In the genomic region with DNA sequence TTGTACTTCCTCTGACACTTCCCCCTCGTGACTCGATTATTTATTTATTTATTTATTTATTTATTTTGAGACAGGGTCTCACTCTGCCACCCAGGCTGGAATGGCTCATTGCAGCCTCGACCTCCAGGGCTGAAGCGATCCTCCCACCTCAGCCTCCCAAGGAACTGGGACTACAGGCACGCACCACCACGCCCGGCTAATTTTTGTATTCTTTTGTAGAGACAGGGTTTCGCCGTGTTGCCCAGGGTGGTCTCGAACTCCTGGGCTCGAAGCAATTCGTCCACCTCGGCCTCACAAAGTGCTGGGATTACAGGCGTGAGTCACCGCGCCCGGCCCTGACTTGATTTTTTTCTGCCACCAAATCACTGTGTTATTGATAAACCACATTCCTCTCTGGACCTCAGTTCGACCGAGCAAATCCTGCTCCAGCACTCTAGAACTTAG, we compare ENCODE assay signal across 8 cellular contexts. TPM values are rescaled to one million over a fixed set of nuclear protein-coding genes. Genes with fewer than 3 reads are reported as not detected.
DNase-seq lines count a peak whose midpoint lies in the region; ATAC-seq and TF ChIP-seq lines count a peak whose summit lies in the region.

No MANE protein-coding gene starts in this region.

- H3K9ac ChIP-seq in skeletal muscle tissue (ENCODE audit: low read depth in 1 of 3, low read length in 3 of 3), result peak overlapping the region; percentile 75 to 95 (median 95)

- H3K4me1 ChIP-seq in SJSA1 (replicated peaks) (peaks cover 37% of the 10 kb centered on the region), skeletal muscle tissue (ENCODE audit: control insufficient read depth in 3 of 3, insufficient read depth in 3 of 3, low read length in 3 of 3) (peaks cover 44 to 49% (median 45%) of the 10 kb centered on the region in 3 donors)

- ATAC-seq in GM19455 (IDR thresholded peaks at IDR 0.05; ENCODE audit: unreplicated experiment) (peak; percentile 1), HG03521 (IDR thresholded peaks at IDR 0.05; ENCODE audit: unreplicated experiment) (no peak), HG03460 (IDR thresholded peaks at IDR 0.05; ENCODE audit: unreplicated experiment) (no peak)

- H3K27ac ChIP-seq in SJSA1 (peak overlapping the region; percentile 89), skeletal muscle tissue (ENCODE audit: low read depth, low read length) (peak overlapping the region; percentile 75)

- no peaks in the 10 kb centered on the region for H3K9me3 ChIP-seq in SJSA1 (replicated peaks)
- no peaks in the 10 kb centered on the region for H3K9me3 ChIP-seq in skeletal muscle tissue (ENCODE audit: control insufficient read depth in 3 of 3, low read length in 3 of 3)

- DNase-seq in SJSA1 (ENCODE audit: low read depth in 1 of 2, low spot score in 2 of 2) (peak in 1 of 2 experiments; percentile 85), fibroblast of villous mesenchyme (ENCODE audit: low read depth) (no peak), mucosa of gallbladder (ENCODE audit: low spot score) (no peak)
- no peak for DNase-seq in activated CD4-positive, alpha-beta T cell treated with anti-CD3 and anti-CD28 coated beads for 1 hour

- no peak for TF ChIP-seq CTCF in fibroblast of villous mesenchyme (IDR thresholded peaks at IDR 0.05; ENCODE audit: insufficient read depth, low read depth, low read length)

- H3K27me3 ChIP-seq in SJSA1 (replicated peaks), result no peaks in the 10 kb centered on the region
- H3K27me3 ChIP-seq in skeletal muscle tissue (ENCODE audit: control insufficient read depth in 3 of 3, insufficient read depth in 3 of 3, low read length in 3 of 3), result peaks cover 6 to 41% (median 29%) of the 10 kb centered on the region in 3 donors

- peaks cover 76% of the 10 kb centered on the region for H3K36me3 ChIP-seq in SJSA1
- peaks cover 25 to 36% (median 25%) of the 10 kb centered on the region in 3 donors for H3K36me3 ChIP-seq in skeletal muscle tissue (ENCODE audit: control insufficient read depth in 3 of 3, insufficient read depth in 3 of 3, low read length in 3 of 3)

- H3K4me3 ChIP-seq in SJSA1 (peak overlapping the region; percentile 77), fibroblast of villous mesenchyme (ENCODE audit: low read depth, low read length) (peak overlapping the region; percentile 97), skeletal muscle tissue (ENCODE audit: low read length in 3 of 3) (peak overlapping the region; percentile 83 to 99 (median 99))

RNA-seq across cellular contexts. Expression of a gene that starts 0.8 kb away (rescaled TPM):
- total RNA-seq in SJSA1 (2014; rRNA removed; shearing (Covaris generic)), result 591 and 789 TPM in 2 replicates
- 336 and 532 TPM in 2 replicates for total RNA-seq in fibroblast of villous mesenchyme
- total RNA-seq in skeletal muscle tissue, result 880 TPM
- 1,157 TPM for total RNA-seq in mucosa of gallbladder

RNA-seq across cellular contexts. Expression of a gene that starts 1.3 kb away (rescaled TPM):
- total RNA-seq in SJSA1 (2014; rRNA removed; shearing (Covaris generic)), result 1,039 and 1,435 TPM in 2 replicates
- total RNA-seq in fibroblast of villous mesenchyme (148 and 185 TPM in 2 replicates), skeletal muscle tissue (44.9 TPM), mucosa of gallbladder (70.2 TPM)

RNA-seq across cellular contexts. Expression of a gene that starts 7.0 kb away (rescaled TPM):
- 1.6 TPM in 1 of 2 replicates, not detected in the other for total RNA-seq in SJSA1 (2014; rRNA removed; shearing (Covaris generic))
- total RNA-seq in fibroblast of villous mesenchyme, result 6.1 and 8.2 TPM in 2 replicates
- total RNA-seq in skeletal muscle tissue, result 1.6 TPM
- 6.3 TPM for total RNA-seq in mucosa of gallbladder

RNA-seq across cellular contexts. Expression of a gene that starts 7.3 kb away (rescaled TPM):
- 0.53 and 0.69 TPM in 2 replicates for total RNA-seq in SJSA1 (2014; rRNA removed; shearing (Covaris generic))
- total RNA-seq in fibroblast of villous mesenchyme, result under 0.01 and 1.6 TPM in 2 replicates
- total RNA-seq in skeletal muscle tissue, result 0.52 TPM
- total RNA-seq in mucosa of gallbladder, result 4.5 TPM

RNA-seq across cellular contexts. Expression of a gene that starts 9.6 kb away (rescaled TPM):
- 1.1 and 2.2 TPM in 2 replicates for total RNA-seq in SJSA1 (2014; rRNA removed; shearing (Covaris generic))
- total RNA-seq in fibroblast of villous mesenchyme, result 2.2 and 7.4 TPM in 2 replicates
- 0.52 TPM for total RNA-seq in skeletal muscle tissue
- 8.1 TPM for total RNA-seq in mucosa of gallbladder
